ENCODE assay signal across 1 cellular context in the genomic region with DNA sequence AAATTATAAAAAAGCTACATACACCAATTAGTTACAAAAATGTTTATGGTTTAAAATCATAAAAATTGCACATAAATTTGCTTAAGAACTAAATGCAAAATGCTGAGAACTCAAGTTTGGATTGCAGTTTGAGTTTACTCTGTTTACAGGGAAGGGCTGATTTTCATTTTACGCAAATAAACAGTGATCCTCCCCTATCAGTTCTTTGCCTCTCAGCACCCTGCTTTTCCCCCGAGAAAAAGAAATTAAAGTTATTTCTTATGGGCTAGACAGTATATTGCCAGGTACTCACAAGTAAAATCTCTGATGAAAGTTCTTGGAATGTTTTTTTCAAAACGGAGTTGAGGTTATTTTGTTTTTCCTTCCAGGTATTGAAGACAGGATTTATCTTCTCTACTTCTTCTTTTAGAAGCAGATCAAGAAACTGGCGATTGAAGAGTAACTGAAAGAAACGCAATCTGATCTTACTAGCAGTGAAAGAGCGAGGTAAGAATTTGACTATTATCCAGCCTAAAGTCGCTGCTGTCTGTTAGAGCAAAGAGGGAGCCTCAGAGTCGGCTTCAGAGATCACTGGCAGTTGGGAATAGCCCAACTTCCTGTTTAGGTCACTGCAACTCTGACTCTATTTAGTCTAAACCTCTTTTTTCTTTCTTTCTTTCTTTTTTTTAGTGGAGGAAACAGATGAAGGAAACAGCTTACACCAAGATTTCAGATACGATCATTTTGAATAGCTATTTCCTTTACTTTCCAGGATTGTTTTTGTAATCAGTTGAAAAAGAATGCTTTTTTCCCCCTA.
TF ChIP-seq lines count a peak whose summit lies in the region.

A gene (minus strand): TSS at position 528 of the 796 bp plus-strand sequence. CDS start 50,667 bp downstream, outside the sequence.

TF ChIP-seq in HepG2, 621 proteins besides CTCF, POLR2A, EP300 and RAD21 (continued from another document and continues in another):
- TF ChIP-seq ZNF792 (CRISPR knock-in tag; IDR thresholded peaks at IDR 0.05) (0 out of 2 replicates have a peak, but pooled peaks have one; percentile 21), ZKSCAN1 (IDR thresholded peaks at IDR 0.05; ENCODE audit: low read length) (no peak), KAT8 (CRISPR knock-in tag; IDR thresholded peaks at IDR 0.05) (peak; percentile 61), ZBTB7B (CRISPR knock-in tag; IDR thresholded peaks at IDR 0.05) (no peak), ZNF230 (CRISPR knock-in tag; IDR thresholded peaks at IDR 0.05) (no peak), ZNF260 (CRISPR knock-in tag; IDR thresholded peaks at IDR 0.05; ENCODE audit: borderline replicate concordance, low read depth) (no peak), KMT2B (CRISPR knock-in tag; IDR thresholded peaks at IDR 0.05) (0 out of 2 replicates have a peak, but pooled peaks have one; percentile 19), GATAD2A (CRISPR knock-in tag; IDR thresholded peaks at IDR 0.05) (0 out of 2 replicates have a peak, but pooled peaks have one; percentile 35), YEATS2 (CRISPR knock-in tag; IDR thresholded peaks at IDR 0.05; ENCODE audit: borderline replicate concordance) (0 out of 2 replicates have a peak, but pooled peaks have one; percentile 31), ZMYM4 (CRISPR knock-in tag; IDR thresholded peaks at IDR 0.05) (no peak), NONO (IDR thresholded peaks at IDR 0.05) (no peak), NONO (CRISPR knock-in tag; conservative IDR thresholded peaks at IDR 0.05) (no peak), ISL2 (CRISPR knock-in tag; IDR thresholded peaks at IDR 0.05) (0 out of 2 replicates have a peak, but pooled peaks have one; percentile 13), SMARCC2 (IDR thresholded peaks at IDR 0.05) (no peak), KLF16 (CRISPR knock-in tag; IDR thresholded peaks at IDR 0.05) (peak in 1 of 2 experiments; percentile 18; a peak in 1 of 4 replicates), HMG20B (CRISPR knock-in tag; conservative IDR thresholded peaks at IDR 0.05) (no peak), SIN3A (IDR thresholded peaks at IDR 0.05; ENCODE audit: borderline replicate concordance, low read depth, low read length) (0 out of 2 replicates have a peak, but pooled peaks have one; percentile 13), ATF7-NPFF (CRISPR knock-in tag; IDR thresholded peaks at IDR 0.05; ENCODE audit: low read depth) (no peak), RBFOX2 (IDR thresholded peaks at IDR 0.05; ENCODE audit: low read depth, low read length) (peak; percentile 74), NPAS2 (CRISPR knock-in tag; IDR thresholded peaks at IDR 0.05; ENCODE audit: borderline replicate concordance) (no peak), ZNF34 (CRISPR knock-in tag; IDR thresholded peaks at IDR 0.05; ENCODE audit: borderline replicate concordance) (no peak), CBX1 (IDR thresholded peaks at IDR 0.05; ENCODE audit: low read depth) (no peak), ZNF816 (CRISPR knock-in tag; IDR thresholded peaks at IDR 0.05; ENCODE audit: borderline replicate concordance) (0 out of 2 replicates have a peak, but pooled peaks have one; percentile 26), NFYC (CRISPR knock-in tag; IDR thresholded peaks at IDR 0.05) (no peak), TBX2 (CRISPR knock-in tag; IDR thresholded peaks at IDR 0.05; ENCODE audit: borderline replicate concordance) (no peak), THYN1 (CRISPR knock-in tag; IDR thresholded peaks at IDR 0.05; ENCODE audit: borderline replicate concordance, low read depth) (0 out of 2 replicates have a peak, but pooled peaks have one; percentile 80), TCF7L2 (IDR thresholded peaks at IDR 0.05; ENCODE audit: low read depth, low read length) (no peak), ZNF468 (CRISPR knock-in tag; IDR thresholded peaks at IDR 0.05) (no peak), ZC3H13 (CRISPR knock-in tag; IDR thresholded peaks at IDR 0.05) (no peak), KLF11 (CRISPR knock-in tag; IDR thresholded peaks at IDR 0.05) (no peak), ELF3 (CRISPR knock-in tag; IDR thresholded peaks at IDR 0.05) (peak; percentile 69; the same call in 1 of the 2 replicates), ZNF251 (CRISPR knock-in tag; IDR thresholded peaks at IDR 0.05) (no peak), MIXL1 (CRISPR knock-in tag; IDR thresholded peaks at IDR 0.05) (no peak), ZNF615 (CRISPR knock-in tag; IDR thresholded peaks at IDR 0.05; ENCODE audit: borderline replicate concordance) (no peak)
- TF ChIP-seq, protein P1, sequence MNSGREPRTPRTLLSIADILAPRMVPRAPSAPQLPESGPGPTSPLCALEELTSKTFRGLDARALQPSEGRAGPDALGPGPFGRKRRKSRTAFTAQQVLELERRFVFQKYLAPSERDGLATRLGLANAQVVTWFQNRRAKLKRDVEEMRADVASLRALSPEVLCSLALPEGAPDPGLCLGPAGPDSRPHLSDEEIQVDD (CRISPR knock-in tag; IDR thresholded peaks at IDR 0.05; ENCODE audit: borderline replicate concordance), result no peak
- TF ChIP-seq, protein P2, sequence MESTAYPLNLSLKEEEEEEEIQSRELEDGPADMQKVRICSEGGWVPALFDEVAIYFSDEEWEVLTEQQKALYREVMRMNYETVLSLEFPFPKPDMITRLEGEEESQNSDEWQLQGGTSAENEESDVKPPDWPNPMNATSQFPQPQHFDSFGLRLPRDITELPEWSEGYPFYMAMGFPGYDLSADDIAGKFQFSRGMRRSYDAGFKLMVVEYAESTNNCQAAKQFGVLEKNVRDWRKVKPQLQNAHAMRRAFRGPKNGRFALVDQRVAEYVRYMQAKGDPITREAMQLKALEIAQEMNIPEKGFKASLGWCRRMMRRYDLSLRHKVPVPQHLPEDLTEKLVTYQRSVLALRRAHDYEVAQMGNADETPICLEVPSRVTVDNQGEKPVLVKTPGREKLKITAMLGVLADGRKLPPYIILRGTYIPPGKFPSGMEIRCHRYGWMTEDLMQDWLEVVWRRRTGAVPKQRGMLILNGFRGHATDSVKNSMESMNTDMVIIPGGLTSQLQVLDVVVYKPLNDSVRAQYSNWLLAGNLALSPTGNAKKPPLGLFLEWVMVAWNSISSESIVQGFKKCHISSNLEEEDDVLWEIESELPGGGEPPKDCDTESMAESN (CRISPR knock-in tag; conservative IDR thresholded peaks at IDR 0.05), result 0 out of 2 replicates have a peak, but pooled peaks have one; percentile 39
- TF ChIP-seq, protein P3, sequence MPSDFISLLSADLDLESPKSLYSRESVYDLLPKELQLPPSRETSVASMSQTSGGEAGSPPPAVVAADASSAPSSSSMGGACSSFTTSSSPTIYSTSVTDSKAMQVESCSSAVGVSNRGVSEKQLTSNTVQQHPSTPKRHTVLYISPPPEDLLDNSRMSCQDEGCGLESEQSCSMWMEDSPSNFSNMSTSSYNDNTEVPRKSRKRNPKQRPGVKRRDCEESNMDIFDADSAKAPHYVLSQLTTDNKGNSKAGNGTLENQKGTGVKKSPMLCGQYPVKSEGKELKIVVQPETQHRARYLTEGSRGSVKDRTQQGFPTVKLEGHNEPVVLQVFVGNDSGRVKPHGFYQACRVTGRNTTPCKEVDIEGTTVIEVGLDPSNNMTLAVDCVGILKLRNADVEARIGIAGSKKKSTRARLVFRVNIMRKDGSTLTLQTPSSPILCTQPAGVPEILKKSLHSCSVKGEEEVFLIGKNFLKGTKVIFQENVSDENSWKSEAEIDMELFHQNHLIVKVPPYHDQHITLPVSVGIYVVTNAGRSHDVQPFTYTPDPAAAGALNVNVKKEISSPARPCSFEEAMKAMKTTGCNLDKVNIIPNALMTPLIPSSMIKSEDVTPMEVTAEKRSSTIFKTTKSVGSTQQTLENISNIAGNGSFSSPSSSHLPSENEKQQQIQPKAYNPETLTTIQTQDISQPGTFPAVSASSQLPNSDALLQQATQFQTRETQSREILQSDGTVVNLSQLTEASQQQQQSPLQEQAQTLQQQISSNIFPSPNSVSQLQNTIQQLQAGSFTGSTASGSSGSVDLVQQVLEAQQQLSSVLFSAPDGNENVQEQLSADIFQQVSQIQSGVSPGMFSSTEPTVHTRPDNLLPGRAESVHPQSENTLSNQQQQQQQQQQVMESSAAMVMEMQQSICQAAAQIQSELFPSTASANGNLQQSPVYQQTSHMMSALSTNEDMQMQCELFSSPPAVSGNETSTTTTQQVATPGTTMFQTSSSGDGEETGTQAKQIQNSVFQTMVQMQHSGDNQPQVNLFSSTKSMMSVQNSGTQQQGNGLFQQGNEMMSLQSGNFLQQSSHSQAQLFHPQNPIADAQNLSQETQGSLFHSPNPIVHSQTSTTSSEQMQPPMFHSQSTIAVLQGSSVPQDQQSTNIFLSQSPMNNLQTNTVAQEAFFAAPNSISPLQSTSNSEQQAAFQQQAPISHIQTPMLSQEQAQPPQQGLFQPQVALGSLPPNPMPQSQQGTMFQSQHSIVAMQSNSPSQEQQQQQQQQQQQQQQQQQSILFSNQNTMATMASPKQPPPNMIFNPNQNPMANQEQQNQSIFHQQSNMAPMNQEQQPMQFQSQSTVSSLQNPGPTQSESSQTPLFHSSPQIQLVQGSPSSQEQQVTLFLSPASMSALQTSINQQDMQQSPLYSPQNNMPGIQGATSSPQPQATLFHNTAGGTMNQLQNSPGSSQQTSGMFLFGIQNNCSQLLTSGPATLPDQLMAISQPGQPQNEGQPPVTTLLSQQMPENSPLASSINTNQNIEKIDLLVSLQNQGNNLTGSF (CRISPR knock-in tag; IDR thresholded peaks at IDR 0.05), result no peak
- TF ChIP-seq, protein P4, sequence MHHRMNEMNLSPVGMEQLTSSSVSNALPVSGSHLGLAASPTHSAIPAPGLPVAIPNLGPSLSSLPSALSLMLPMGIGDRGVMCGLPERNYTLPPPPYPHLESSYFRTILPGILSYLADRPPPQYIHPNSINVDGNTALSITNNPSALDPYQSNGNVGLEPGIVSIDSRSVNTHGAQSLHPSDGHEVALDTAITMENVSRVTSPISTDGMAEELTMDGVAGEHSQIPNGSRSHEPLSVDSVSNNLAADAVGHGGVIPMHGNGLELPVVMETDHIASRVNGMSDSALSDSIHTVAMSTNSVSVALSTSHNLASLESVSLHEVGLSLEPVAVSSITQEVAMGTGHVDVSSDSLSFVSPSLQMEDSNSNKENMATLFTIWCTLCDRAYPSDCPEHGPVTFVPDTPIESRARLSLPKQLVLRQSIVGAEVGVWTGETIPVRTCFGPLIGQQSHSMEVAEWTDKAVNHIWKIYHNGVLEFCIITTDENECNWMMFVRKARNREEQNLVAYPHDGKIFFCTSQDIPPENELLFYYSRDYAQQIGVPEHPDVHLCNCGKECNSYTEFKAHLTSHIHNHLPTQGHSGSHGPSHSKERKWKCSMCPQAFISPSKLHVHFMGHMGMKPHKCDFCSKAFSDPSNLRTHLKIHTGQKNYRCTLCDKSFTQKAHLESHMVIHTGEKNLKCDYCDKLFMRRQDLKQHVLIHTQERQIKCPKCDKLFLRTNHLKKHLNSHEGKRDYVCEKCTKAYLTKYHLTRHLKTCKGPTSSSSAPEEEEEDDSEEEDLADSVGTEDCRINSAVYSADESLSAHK (CRISPR knock-in tag; IDR thresholded peaks at IDR 0.05; ENCODE audit: borderline replicate concordance), result no peak
- TF ChIP-seq, protein P5, sequence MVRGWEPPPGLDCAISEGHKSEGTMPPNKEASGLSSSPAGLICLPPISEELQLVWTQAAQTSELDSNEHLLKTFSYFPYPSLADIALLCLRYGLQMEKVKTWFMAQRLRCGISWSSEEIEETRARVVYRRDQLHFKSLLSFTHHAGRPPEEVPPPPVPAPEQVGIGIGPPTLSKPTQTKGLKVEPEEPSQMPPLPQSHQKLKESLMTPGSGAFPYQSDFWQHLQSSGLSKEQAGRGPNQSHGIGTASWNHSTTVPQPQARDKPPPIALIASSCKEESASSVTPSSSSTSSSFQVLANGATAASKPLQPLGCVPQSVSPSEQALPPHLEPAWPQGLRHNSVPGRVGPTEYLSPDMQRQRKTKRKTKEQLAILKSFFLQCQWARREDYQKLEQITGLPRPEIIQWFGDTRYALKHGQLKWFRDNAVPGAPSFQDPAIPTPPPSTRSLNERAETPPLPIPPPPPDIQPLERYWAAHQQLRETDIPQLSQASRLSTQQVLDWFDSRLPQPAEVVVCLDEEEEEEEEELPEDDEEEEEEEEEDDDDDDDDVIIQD (CRISPR knock-in tag; IDR thresholded peaks at IDR 0.05; ENCODE audit: low read depth), result 0 out of 2 replicates have a peak, but pooled peaks have one; percentile 38
- TF ChIP-seq, protein P6, sequence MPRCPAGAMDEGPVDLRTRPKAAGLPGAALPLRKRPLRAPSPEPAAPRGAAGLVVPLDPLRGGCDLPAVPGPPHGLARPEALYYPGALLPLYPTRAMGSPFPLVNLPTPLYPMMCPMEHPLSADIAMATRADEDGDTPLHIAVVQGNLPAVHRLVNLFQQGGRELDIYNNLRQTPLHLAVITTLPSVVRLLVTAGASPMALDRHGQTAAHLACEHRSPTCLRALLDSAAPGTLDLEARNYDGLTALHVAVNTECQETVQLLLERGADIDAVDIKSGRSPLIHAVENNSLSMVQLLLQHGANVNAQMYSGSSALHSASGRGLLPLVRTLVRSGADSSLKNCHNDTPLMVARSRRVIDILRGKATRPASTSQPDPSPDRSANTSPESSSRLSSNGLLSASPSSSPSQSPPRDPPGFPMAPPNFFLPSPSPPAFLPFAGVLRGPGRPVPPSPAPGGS (CRISPR knock-in tag; IDR thresholded peaks at IDR 0.05), result no peak
- TF ChIP-seq, protein P7, sequence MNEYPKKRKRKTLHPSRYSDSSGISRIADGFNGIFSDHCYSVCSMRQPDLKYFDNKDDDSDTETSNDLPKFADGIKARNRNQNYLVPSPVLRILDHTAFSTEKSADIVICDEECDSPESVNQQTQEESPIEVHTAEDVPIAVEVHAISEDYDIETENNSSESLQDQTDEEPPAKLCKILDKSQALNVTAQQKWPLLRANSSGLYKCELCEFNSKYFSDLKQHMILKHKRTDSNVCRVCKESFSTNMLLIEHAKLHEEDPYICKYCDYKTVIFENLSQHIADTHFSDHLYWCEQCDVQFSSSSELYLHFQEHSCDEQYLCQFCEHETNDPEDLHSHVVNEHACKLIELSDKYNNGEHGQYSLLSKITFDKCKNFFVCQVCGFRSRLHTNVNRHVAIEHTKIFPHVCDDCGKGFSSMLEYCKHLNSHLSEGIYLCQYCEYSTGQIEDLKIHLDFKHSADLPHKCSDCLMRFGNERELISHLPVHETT (CRISPR knock-in tag; conservative IDR thresholded peaks at IDR 0.05), result no peak
- TF ChIP-seq, protein P8, sequence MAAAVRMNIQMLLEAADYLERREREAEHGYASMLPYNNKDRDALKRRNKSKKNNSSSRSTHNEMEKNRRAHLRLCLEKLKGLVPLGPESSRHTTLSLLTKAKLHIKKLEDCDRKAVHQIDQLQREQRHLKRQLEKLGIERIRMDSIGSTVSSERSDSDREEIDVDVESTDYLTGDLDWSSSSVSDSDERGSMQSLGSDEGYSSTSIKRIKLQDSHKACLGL (CRISPR knock-in tag; IDR thresholded peaks at IDR 0.05), result no peak
- TF ChIP-seq, protein P9, sequence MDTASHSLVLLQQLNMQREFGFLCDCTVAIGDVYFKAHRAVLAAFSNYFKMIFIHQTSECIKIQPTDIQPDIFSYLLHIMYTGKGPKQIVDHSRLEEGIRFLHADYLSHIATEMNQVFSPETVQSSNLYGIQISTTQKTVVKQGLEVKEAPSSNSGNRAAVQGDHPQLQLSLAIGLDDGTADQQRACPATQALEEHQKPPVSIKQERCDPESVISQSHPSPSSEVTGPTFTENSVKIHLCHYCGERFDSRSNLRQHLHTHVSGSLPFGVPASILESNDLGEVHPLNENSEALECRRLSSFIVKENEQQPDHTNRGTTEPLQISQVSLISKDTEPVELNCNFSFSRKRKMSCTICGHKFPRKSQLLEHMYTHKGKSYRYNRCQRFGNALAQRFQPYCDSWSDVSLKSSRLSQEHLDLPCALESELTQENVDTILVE (CRISPR knock-in tag; IDR thresholded peaks at IDR 0.05), result peak; percentile 53; the same call in 1 of the 2 replicates
